ENCODE assay signal across 8 cellular contexts in the genomic region with DNA sequence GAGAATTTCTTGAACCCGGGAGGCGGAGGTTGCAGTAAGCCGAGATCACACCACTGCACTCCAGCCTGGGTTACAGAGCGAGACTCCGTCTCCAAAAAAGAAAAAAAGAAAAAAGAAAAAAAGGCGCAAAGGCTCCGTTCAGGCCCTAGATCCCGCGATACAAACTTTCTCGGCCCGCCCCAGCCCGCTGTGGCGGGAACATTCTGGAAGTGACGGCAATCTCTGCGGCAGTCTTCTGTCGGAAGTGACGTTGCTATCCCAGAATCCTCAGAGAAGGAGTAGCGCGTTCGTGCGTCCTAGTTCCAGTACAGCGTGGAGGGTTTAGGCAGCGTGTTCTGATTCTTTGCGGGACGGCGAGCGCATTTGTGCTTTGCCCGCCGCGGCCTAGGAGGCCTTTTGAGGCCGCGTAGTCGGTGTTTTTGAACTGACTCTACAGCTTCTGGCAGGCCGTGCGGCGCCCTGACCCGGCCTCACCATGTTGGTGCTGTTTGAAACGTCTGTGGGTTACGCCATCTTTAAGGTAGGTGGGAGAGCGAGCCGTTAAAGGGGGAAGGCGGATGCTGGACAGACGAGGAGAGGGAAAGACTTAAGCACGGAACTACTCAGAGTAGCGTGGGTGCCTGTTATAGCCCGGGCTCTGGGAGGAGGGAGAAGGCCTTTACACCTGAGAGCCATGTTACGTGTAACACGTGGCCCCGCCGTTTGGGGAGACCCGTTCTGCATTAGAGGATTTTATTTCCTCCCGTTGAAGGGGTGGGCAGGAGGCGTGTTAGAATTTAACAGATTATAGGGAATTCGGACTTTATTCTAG. TPM values are rescaled to one million over a fixed set of nuclear protein-coding genes. Genes with fewer than 3 reads are reported as not detected.
A peak's percentile ranks its signal among the peaks of the same experiment; 100 is the strongest.
DNase-seq lines count a peak whose midpoint lies in the region; ATAC-seq and TF ChIP-seq lines count a peak whose summit lies in the region.

A gene with protein sequence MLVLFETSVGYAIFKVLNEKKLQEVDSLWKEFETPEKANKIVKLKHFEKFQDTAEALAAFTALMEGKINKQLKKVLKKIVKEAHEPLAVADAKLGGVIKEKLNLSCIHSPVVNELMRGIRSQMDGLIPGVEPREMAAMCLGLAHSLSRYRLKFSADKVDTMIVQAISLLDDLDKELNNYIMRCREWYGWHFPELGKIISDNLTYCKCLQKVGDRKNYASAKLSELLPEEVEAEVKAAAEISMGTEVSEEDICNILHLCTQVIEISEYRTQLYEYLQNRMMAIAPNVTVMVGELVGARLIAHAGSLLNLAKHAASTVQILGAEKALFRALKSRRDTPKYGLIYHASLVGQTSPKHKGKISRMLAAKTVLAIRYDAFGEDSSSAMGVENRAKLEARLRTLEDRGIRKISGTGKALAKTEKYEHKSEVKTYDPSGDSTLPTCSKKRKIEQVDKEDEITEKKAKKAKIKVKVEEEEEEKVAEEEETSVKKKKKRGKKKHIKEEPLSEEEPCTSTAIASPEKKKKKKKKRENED (plus strand): TSS at position 297 of the 811 bp plus-strand sequence. CDS start 179 bp downstream, at position 476.

- no peak within 1 kb of the TSS for H4K8ac ChIP-seq in mesendoderm (ENCODE audit: low read depth, low read length)

- peaks cover 11% of the 10 kb centered on the region for H3K36me3 Mint-ChIP-seq in activated CD8-positive, alpha-beta memory T cell treated with anti-CD3 and anti-CD28 coated beads, Interleukin-2, amount 10 ng/mL, durations not matched to agents 7 days and 5 days
- no peaks in the 10 kb centered on the region for H3K36me3 Mint-ChIP-seq in endodermal cell (ENCODE audit: low read depth)

- H3K27me3 ChIP-seq in NT2/D1 (ENCODE audit: insufficient read depth, insufficient read length): no peaks in the 10 kb centered on the region
- H3K27me3 ChIP-seq in endodermal cell (ENCODE audit: control insufficient read depth, insufficient read depth, low read length, poor library complexity, severe bottlenecking): no peaks in the 10 kb centered on the region
- no peaks in the 10 kb centered on the region for H3K27me3 ChIP-seq in mesendoderm (ENCODE audit: insufficient read depth, low read length, poor library complexity)

- peaks cover 48% of the 10 kb centered on the region for H3K79me2 ChIP-seq in mesendoderm (ENCODE audit: control insufficient read depth, insufficient read depth, low read length)

- peak within 1 kb of the TSS; percentile 90 for H2AK5ac ChIP-seq in mesendoderm (ENCODE audit: low read length)

- H2BK120ac ChIP-seq in mesendoderm (ENCODE audit: low read depth, low read length): no peak within 1 kb of the TSS

- H3K27me3 Mint-ChIP-seq in activated CD8-positive, alpha-beta memory T cell treated with anti-CD3 and anti-CD28 coated beads, Interleukin-2, amount 10 ng/mL, durations not matched to agents 7 days and 5 days: no peaks in the 10 kb centered on the region
- no peaks in the 10 kb centered on the region for H3K27me3 Mint-ChIP-seq in endodermal cell (ENCODE audit: insufficient read depth)

- H3K9me3 Mint-ChIP-seq in activated CD8-positive, alpha-beta memory T cell treated with anti-CD3 and anti-CD28 coated beads, Interleukin-2, amount 10 ng/mL, durations not matched to agents 7 days and 5 days (ENCODE audit: low read depth): no peaks in the 10 kb centered on the region
- no peaks in the 10 kb centered on the region for H3K9me3 Mint-ChIP-seq in endodermal cell

- H3K27ac Mint-ChIP-seq in activated CD8-positive, alpha-beta memory T cell treated with anti-CD3 and anti-CD28 coated beads, Interleukin-2, amount 10 ng/mL, durations not matched to agents 7 days and 5 days: peak within 1 kb of the TSS; percentile 64
- H3K27ac Mint-ChIP-seq in endodermal cell: peak within 1 kb of the TSS; percentile 35

- H3K79me1 ChIP-seq in mesendoderm (ENCODE audit: low read length): no peaks in the 10 kb centered on the region

- H3K56ac ChIP-seq in mesendoderm (ENCODE audit: low read length): peak within 1 kb of the TSS; percentile 100

- peak; percentile 91 for DNase-seq in COR-L47 (lab: John Stamatoyannopoulos, UW)
- peak in 75 of 76 experiments; percentile 16 to 92 (median 82) for DNase-seq in HUDEP-2 (lab: John Stamatoyannopoulos, UW; ENCODE audit: unreplicated experiment in 76 of 76)
- peak; percentile 92 for DNase-seq in NT2/D1 (ENCODE audit: low read depth, low spot score)
- DNase-seq in activated CD8-positive, alpha-beta memory T cell treated with anti-CD3 and anti-CD28 coated beads, Interleukin-2, amount 10 ng/mL, durations not matched to agents 7 days and 5 days: peak; percentile 96
- peak; percentile 97 for DNase-seq in endodermal cell
- peak; percentile 99 for DNase-seq in mesendoderm
- DNase-seq in stimulated activated CD8-positive, alpha-beta memory T cell treated with anti-CD3 and anti-CD28 coated beads, Interleukin-15, amount 100 ng/mL, for 1 hour (ENCODE audit: low read depth): peak; percentile 76

- peak within 1 kb of the TSS; percentile 97 for H3K27ac ChIP-seq in endodermal cell (ENCODE audit: low read depth, low read length)
- H3K27ac ChIP-seq in mesendoderm (ENCODE audit: low read depth, low read length): peak within 1 kb of the TSS; percentile 61

- peak within 1 kb of the TSS; percentile 97 for H3K4me2 ChIP-seq in mesendoderm (ENCODE audit: low read length)

- H2BK5ac ChIP-seq in mesendoderm (ENCODE audit: low read length): peak within 1 kb of the TSS; percentile 90

- H3K4me1 ChIP-seq in NT2/D1 (ENCODE audit: insufficient read depth, insufficient read length) (peaks cover 6% of the 10 kb centered on the region), endodermal cell (ENCODE audit: control insufficient read depth, insufficient read depth, low read length) (no peaks in the 10 kb centered on the region), mesendoderm (ENCODE audit: control insufficient read depth, low read depth, low read length) (no peaks in the 10 kb centered on the region)

- WGBS in endodermal cell (ENCODE audit: insufficient coverage in 1 of 2, insufficient read length in 1 of 2), 2 experiments: 0 to 1% methylated on average over 40 to 54 of the region's 54 CpGs
- no CpG with 5 or more reads among the region's 54 CpGs for WGBS in mesendoderm (ENCODE audit: extremely low coverage, insufficient coverage, low lambda C conversion rate)

- peak; percentile 85 for ATAC-seq in GM21381 (IDR thresholded peaks at IDR 0.05; ENCODE audit: unreplicated experiment)
- ATAC-seq in activated CD8-positive, alpha-beta memory T cell treated with anti-CD3 and anti-CD28 coated beads, Interleukin-2, amount 10 ng/mL, durations not matched to agents 7 days and 5 days: peak; percentile 83

- peak within 1 kb of the TSS; percentile 43 for H3K4me3 Mint-ChIP-seq in activated CD8-positive, alpha-beta memory T cell treated with anti-CD3 and anti-CD28 coated beads, Interleukin-2, amount 10 ng/mL, durations not matched to agents 7 days and 5 days
- H3K4me3 Mint-ChIP-seq in endodermal cell: no peak within 1 kb of the TSS

- no peak within 1 kb of the TSS for H4K5ac ChIP-seq in mesendoderm (ENCODE audit: low read length)

- peaks cover 20% of the 10 kb centered on the region for H3K36me3 ChIP-seq in NT2/D1 (ENCODE audit: insufficient read depth, insufficient read length, low read length)
- no peaks in the 10 kb centered on the region for H3K36me3 ChIP-seq in endodermal cell (ENCODE audit: control insufficient read depth, insufficient read depth, low read length)
- no peaks in the 10 kb centered on the region for H3K36me3 ChIP-seq in mesendoderm (ENCODE audit: control insufficient read depth, insufficient read depth, low read length)

- peak within 1 kb of the TSS; percentile 92 for H3K4ac ChIP-seq in mesendoderm (ENCODE audit: low read depth, low read length)

- H3K9me3 ChIP-seq in NT2/D1 (ENCODE audit: insufficient read depth, low read length): no peaks in the 10 kb centered on the region
- no peaks in the 10 kb centered on the region for H3K9me3 ChIP-seq in endodermal cell (ENCODE audit: control insufficient read depth, low read length)

- peak within 1 kb of the TSS; percentile 100 for H3K9ac ChIP-seq in NT2/D1 (ENCODE audit: insufficient read length, low read depth)
- H3K9ac ChIP-seq in endodermal cell (ENCODE audit: extremely low read depth, low read length, poor library complexity, severe bottlenecking): peak within 1 kb of the TSS; percentile 98
- H3K9ac ChIP-seq in mesendoderm (ENCODE audit: low read length): peak within 1 kb of the TSS; percentile 100

- CTCF ChIA-PET in activated CD8-positive, alpha-beta memory T cell treated with anti-CD3 and anti-CD28 coated beads, Interleukin-2, amount 10 ng/mL, durations not matched to agents 7 days and 5 days (lab: Charles Lee): interaction anchor here (3.8 kb wide), 1 partner anchor 12 kb away, joined by 14 read pairs; no protein-coding TSS in a partner anchor

- peak within 1 kb of the TSS; percentile 85 for H3K18ac ChIP-seq in mesendoderm (ENCODE audit: low read length)

- no peak for TF ChIP-seq CTCF in endodermal cell (conservative IDR thresholded peaks at IDR 0.05)

- H3K4me1 Mint-ChIP-seq in activated CD8-positive, alpha-beta memory T cell treated with anti-CD3 and anti-CD28 coated beads, Interleukin-2, amount 10 ng/mL, durations not matched to agents 7 days and 5 days: peaks cover 21% of the 10 kb centered on the region
- H3K4me1 Mint-ChIP-seq in endodermal cell: peaks cover 3% of the 10 kb centered on the region

- no peak within 1 kb of the TSS for H2BK15ac ChIP-seq in mesendoderm (replicated peaks; ENCODE audit: low read depth)

- no peak within 1 kb of the TSS for H3K23ac ChIP-seq in mesendoderm (ENCODE audit: low read length)

- peak within 1 kb of the TSS; percentile 100 for H3K4me3 ChIP-seq in NT2/D1 (ENCODE audit: insufficient read length, low read depth)
- peak within 1 kb of the TSS; percentile 96 for H3K4me3 ChIP-seq in endodermal cell (ENCODE audit: low read length)
- peak within 1 kb of the TSS; percentile 100 for H3K4me3 ChIP-seq in mesendoderm (ENCODE audit: low read length)

RNA-seq across cellular contexts. Expression of the gene that starts here (rescaled TPM):
- total RNA-seq in activated CD8-positive, alpha-beta memory T cell treated with anti-CD3 and anti-CD28 coated beads, Interleukin-2, amount 10 ng/mL, durations not matched to agents 7 days and 5 days: 100 to 1,000 TPM; 121 to 143 TPM
- total RNA-seq in endodermal cell: 10 to 100 TPM; 73.5 to 82.7 TPM
- polyA plus RNA-seq in endodermal cell (2013, experiment 1 of 2): 74.9 TPM
- polyA plus RNA-seq in endodermal cell (2013, experiment 2 of 2): 77.2 TPM
- polyA plus RNA-seq in mesendoderm (2013, experiment 1 of 2): 267 TPM
- polyA plus RNA-seq in mesendoderm (2013, experiment 2 of 2): 272 TPM

Comparison
In these comparisons a context has a peak if more than half of its experiments do, and no peak if none do; other contexts are left out.
1. Peak in every context shown above with its lines: DNase-seq, ATAC-seq, H3K4me3 ChIP-seq and H3K27ac ChIP-seq.